ENCODE assay signal across 17 cellular contexts in genomic region chr4:87010192-87010591, GRCh38.
DNase-seq lines count a peak whose midpoint lies in the region; ATAC-seq, FAIRE-seq and TF ChIP-seq lines count a peak whose summit lies in the region.
"Had no signal": no experiment of that assay in that cellular context is flagged by ENCODE, and none has a peak within 500 bp of the region (broad histone marks: within the 10 kb centered on the region; RNA-seq: fewer than 3 reads in every experiment).

No MANE protein-coding gene starts in this region.

- no peak overlapping the region for H3K18ac ChIP-seq in trophoblast cell (ENCODE audit: low read length)

- DNase-seq in CD4-positive, alpha-beta T cell = no peak
- DNase-seq in endothelial cell of umbilical vein (ENCODE audit: low read depth, low spot score) (peak; percentile 55), sigmoid colon (no peak), DMS53 treated with DMSO at 0.1 percent for 48 hours (lab: John Stamatoyannopoulos, UW; ENCODE audit: unreplicated experiment) (no peak), HCEC 1CT (no peak), T-helper 1 cell (no peak), trophoblast cell (no peak)
- DNase-seq: activated CD4-positive, alpha-beta T cell treated with anti-CD3 and anti-CD28 coated beads for 48 hours; caudate nucleus; DMS153; KBM-7; NCI-H446; SHP77; small intestine; stimulated activated naive CD8-positive, alpha-beta T cell treated with anti-CD3 and anti-CD28 coated beads, Interleukin-15, amount 100 ng/mL, for 72 hours; T1000 had no signal

- dilution Hi-C loops in endothelial cell of umbilical vein (cut with MboI; ENCODE audit: extremely low pct_ligation_motif_present, low sequenced_read_pairs) = no loop called here

- BruUV-seq in endothelial cell of umbilical vein (replicated peaks; lab: Mats Ljungman, UMichigan) = no TSS peak

- intact Hi-C loops in CD4-positive, alpha-beta T cell (cut with DNase I, micrococcal nuclease) = no loop called here
- intact Hi-C loops in endothelial cell of umbilical vein (cut with micrococcal nuclease) = no loop called here
- intact Hi-C loops in sigmoid colon (cut with DNase I) = no loop called here

- no peaks in the 10 kb centered on the region for H3K9me2 ChIP-seq in Loucy (replicated peaks; ENCODE audit: low read depth, low read length)

- H4K20me1 ChIP-seq in Loucy (ENCODE audit: insufficient read depth, low read length, poor library complexity, severe bottlenecking) (peaks cover 80% of the 10 kb centered on the region), endothelial cell of umbilical vein (replicated peaks; ENCODE audit: control insufficient read depth, extremely low read depth, insufficient read depth, low read length) (no peaks in the 10 kb centered on the region)

- no peak overlapping the region for H3K27ac ChIP-seq in CD4-positive, alpha-beta T cell (ENCODE audit: low read depth, low read length)
- H3K27ac ChIP-seq in endothelial cell of umbilical vein (ENCODE audit: insufficient read depth, low read depth, low read length) (no peak overlapping the region), sigmoid colon (peak overlapping the region in 3 of 4 donors; percentile 52 to 96 (median 94)), trophoblast cell (ENCODE audit: low read depth, low read length) (no peak overlapping the region)

- ATAC-seq in CD4-positive, alpha-beta T cell (ENCODE audit: poor library complexity) = no peak
- ATAC-seq: stimulated activated naive CD8-positive, alpha-beta T cell treated with anti-CD3 and anti-CD28 coated beads, Interleukin-15, amount 100 ng/mL, for 72 hours had no signal

- H3K4me1 ChIP-seq in Loucy (ENCODE audit: insufficient read depth, low read length, poor library complexity, severe bottlenecking) (peaks cover 77% of the 10 kb centered on the region), endothelial cell of umbilical vein (ENCODE audit: control insufficient read depth, extremely low read depth, insufficient read depth, low read length) (peaks cover 62% of the 10 kb centered on the region), sigmoid colon (peaks cover 0 to 78% (median 73%) of the 10 kb centered on the region in 4 donors), trophoblast cell (ENCODE audit: control insufficient read depth in 1 of 2, insufficient read depth in 2 of 2, low read length in 2 of 2) (peaks cover 4 to 12% of the 10 kb centered on the region in 2 experiments)

- H3K27me3 Mint-ChIP-seq in CD4-positive, alpha-beta T cell = no peaks in the 10 kb centered on the region
- H3K27me3 Mint-ChIP-seq: stimulated activated naive CD8-positive, alpha-beta T cell treated with anti-CD3 and anti-CD28 coated beads, Interleukin-15, amount 100 ng/mL, for 72 hours had no signal

- POLR2A ChIA-PET in CD4-positive, alpha-beta T cell (lab: Charles Lee) = no interaction called here
- POLR2A ChIA-PET in endothelial cell of umbilical vein (lab: Charles Lee) = no interaction called here

- H3K14ac ChIP-seq in trophoblast cell (ENCODE audit: low read length) = no peak overlapping the region

- CTCF ChIA-PET in CD4-positive, alpha-beta T cell (lab: Charles Lee) = interaction anchor here (1.6 to 2.5 kb wide), 3 partner anchors 74 to 88 kb away, joined by 5 to 13 read pairs (median 6); partner anchors contain the start of gene AFF1
- CTCF ChIA-PET in endothelial cell of umbilical vein (lab: Charles Lee) = interaction anchor here (0.8 to 5.4 kb wide), 11 partner anchors 14 to 141 kb away, joined by 3 to 37 read pairs (median 4); partner anchors contain the start of gene AFF1

- no peak overlapping the region for H3K23ac ChIP-seq in trophoblast cell (ENCODE audit: low read length)

- H3K36me3 ChIP-seq in Loucy (ENCODE audit: insufficient read depth, low read length) (no peaks in the 10 kb centered on the region), endothelial cell of umbilical vein (ENCODE audit: control insufficient read depth in 2 of 2, extremely low read depth in 1 of 2, insufficient read depth in 2 of 2, low read length in 2 of 2) (no peaks in the 10 kb centered on the region), sigmoid colon (no peaks in the 10 kb centered on the region), trophoblast cell (ENCODE audit: control insufficient read depth in 1 of 2, insufficient read depth in 2 of 2, low read length in 2 of 2) (no peaks in the 10 kb centered on the region)

- H2BK5ac ChIP-seq in trophoblast cell (ENCODE audit: low read depth, low read length, poor library complexity) = no peak overlapping the region

- no peaks in the 10 kb centered on the region for H3K9me3 ChIP-seq in CD4-positive, alpha-beta T cell (ENCODE audit: control insufficient read depth, low read length)
- H3K9me3 ChIP-seq in Loucy (ENCODE audit: insufficient read depth, low read depth, low read length) (no peaks in the 10 kb centered on the region), endothelial cell of umbilical vein (replicated peaks; ENCODE audit: control insufficient read depth, insufficient read depth, low read length) (no peaks in the 10 kb centered on the region), sigmoid colon (no peaks in the 10 kb centered on the region), trophoblast cell (ENCODE audit: insufficient read depth, low read depth, low read length) (no peaks in the 10 kb centered on the region)

- peaks cover 81% of the 10 kb centered on the region for H3K4me1 Mint-ChIP-seq in CD4-positive, alpha-beta T cell (ENCODE audit: low read depth)

- peaks cover 88% of the 10 kb centered on the region for H3K79me2 ChIP-seq in Loucy (ENCODE audit: insufficient read depth, low read length)
- H3K79me2 ChIP-seq in endothelial cell of umbilical vein (ENCODE audit: control insufficient read depth, insufficient read depth, low read length) = peaks cover 70% of the 10 kb centered on the region
- peaks cover 5% of the 10 kb centered on the region for H3K79me2 ChIP-seq in trophoblast cell (ENCODE audit: control insufficient read depth, insufficient read depth, low read length, poor library complexity)

- no peak overlapping the region for H3K4ac ChIP-seq in trophoblast cell (ENCODE audit: low read depth, low read length)

- H2BK12ac ChIP-seq in trophoblast cell (ENCODE audit: low read length) = no peak overlapping the region

- H3F3A ChIP-seq in Loucy (ENCODE audit: low read depth) = peaks cover 12% of the 10 kb centered on the region; the same call in 1 of the 2 replicates

- no peaks in the 10 kb centered on the region for H3K9me3 Mint-ChIP-seq in CD4-positive, alpha-beta T cell
- H3K9me3 Mint-ChIP-seq: stimulated activated naive CD8-positive, alpha-beta T cell treated with anti-CD3 and anti-CD28 coated beads, Interleukin-15, amount 100 ng/mL, for 72 hours had no signal

- TF ChIP-seq POLR2A in endothelial cell of umbilical vein (IDR thresholded peaks at IDR 0.05; ENCODE audit: low read depth, low read length) = no peak
- no peak for TF ChIP-seq POLR2A in sigmoid colon (IDR thresholded peaks at IDR 0.05)

- H2AFZ ChIP-seq in Loucy (ENCODE audit: low read length) (no peak overlapping the region), endothelial cell of umbilical vein (ENCODE audit: low read depth, low read length) (no peak overlapping the region), trophoblast cell (ENCODE audit: insufficient read depth, low read length, poor library complexity) (no peak overlapping the region)

- WGBS in sigmoid colon, 2 donors = 20 to 47% methylated on average over 1 of the region's 1 CpG
- WGBS in trophoblast cell (ENCODE audit: extremely low coverage, insufficient coverage, insufficient read length) = no CpG with 5 or more reads among the region's 1 CpG

- peaks cover 17% of the 10 kb centered on the region for H3K36me3 Mint-ChIP-seq in CD4-positive, alpha-beta T cell (ENCODE audit: low read depth)

- H3K9ac ChIP-seq in Loucy (ENCODE audit: low read depth, low read length, poor library complexity, severe bottlenecking) (peak overlapping the region; percentile 87), endothelial cell of umbilical vein (replicated peaks; ENCODE audit: extremely low read depth, insufficient read depth, low read length) (no peak overlapping the region), trophoblast cell (ENCODE audit: low read length) (no peak overlapping the region)

- no peak overlapping the region for H4K91ac ChIP-seq in trophoblast cell (ENCODE audit: low read depth, low read length)

- peak overlapping the region; percentile 80 for H3K4me3 Mint-ChIP-seq in CD4-positive, alpha-beta T cell

- H2BK120ac ChIP-seq in trophoblast cell (ENCODE audit: insufficient read depth, low read length, poor library complexity) = no peak overlapping the region

- H4K8ac ChIP-seq in trophoblast cell (ENCODE audit: low read depth, low read length) = no peak overlapping the region

- no peak overlapping the region for H3K27ac Mint-ChIP-seq in CD4-positive, alpha-beta T cell
- H3K27ac Mint-ChIP-seq: stimulated activated naive CD8-positive, alpha-beta T cell treated with anti-CD3 and anti-CD28 coated beads, Interleukin-15, amount 100 ng/mL, for 72 hours had no signal

- no peak overlapping the region for H2AK5ac ChIP-seq in trophoblast cell (ENCODE audit: low read length)

- H3K27me3 ChIP-seq in CD4-positive, alpha-beta T cell (ENCODE audit: control insufficient read depth, insufficient read depth, low read length) = no peaks in the 10 kb centered on the region
- H3K27me3 ChIP-seq in Loucy (ENCODE audit: insufficient read depth, low read length, poor library complexity, severe bottlenecking) (no peaks in the 10 kb centered on the region), endothelial cell of umbilical vein (ENCODE audit: control insufficient read depth in 2 of 2, insufficient read depth in 2 of 2, low read length in 2 of 2) (no peaks in the 10 kb centered on the region), sigmoid colon (no peaks in the 10 kb centered on the region), trophoblast cell (ENCODE audit: insufficient read depth, low read length) (no peaks in the 10 kb centered on the region)

- H3K4me2 ChIP-seq in Loucy (ENCODE audit: low read depth, low read length, poor library complexity, severe bottlenecking) (peak overlapping the region; percentile 96), endothelial cell of umbilical vein (ENCODE audit: insufficient read depth, low read length) (no peak overlapping the region), trophoblast cell (ENCODE audit: low read length) (no peak overlapping the region)

- TF ChIP-seq EP300 in sigmoid colon (IDR thresholded peaks at IDR 0.05) = no peak

- no peak for FAIRE-seq in endothelial cell of umbilical vein (lab: Jason Lieb, UNC)
- FAIRE-seq: small intestine had no signal

- H4K12ac ChIP-seq in trophoblast cell (ENCODE audit: low read depth, low read length) = no peak overlapping the region

- H3K4me3 ChIP-seq in Loucy (ENCODE audit: low read length, poor library complexity, severe bottlenecking) (peak overlapping the region; percentile 89), endothelial cell of umbilical vein (replicated peaks in 1 of 3; ENCODE audit: insufficient read depth in 1 of 3, low read depth in 1 of 3, low read length in 3 of 3) (no peak overlapping the region), sigmoid colon (no peak overlapping the region), trophoblast cell (ENCODE audit: low read depth, low read length) (no peak overlapping the region)

- no peak for TF ChIP-seq CTCF in CD4-positive, alpha-beta T cell (IDR thresholded peaks at IDR 0.05)
- TF ChIP-seq CTCF in Loucy (conservative IDR thresholded peaks at IDR 0.05; ENCODE audit: low read length) (no peak), endothelial cell of umbilical vein (IDR thresholded peaks at IDR 0.05; ENCODE audit: extremely low read depth in 1 of 2, insufficient read depth in 1 of 2, low read depth in 1 of 2, low read length in 2 of 2) (no peak), sigmoid colon (IDR thresholded peaks at IDR 0.05) (no peak)

- H3K9me1 ChIP-seq in endothelial cell of umbilical vein (replicated peaks; ENCODE audit: control insufficient read depth, extremely low read depth, insufficient read depth, low read length) = no peaks in the 10 kb centered on the region

- H3K79me1 ChIP-seq in trophoblast cell (ENCODE audit: low read length) = peaks cover 9% of the 10 kb centered on the region

Comparison
In these comparisons a context has a peak if more than half of its experiments do, and no peak if none do; other contexts are left out.
1. H3K27ac ChIP-seq: peak in sigmoid colon (3 of 4); none in CD4-positive, alpha-beta T cell (single experiment), endothelial cell of umbilical vein (single experiment) and trophoblast cell (single experiment).